11 cellular contexts compared by ENCODE assay signal in the genomic region with DNA sequence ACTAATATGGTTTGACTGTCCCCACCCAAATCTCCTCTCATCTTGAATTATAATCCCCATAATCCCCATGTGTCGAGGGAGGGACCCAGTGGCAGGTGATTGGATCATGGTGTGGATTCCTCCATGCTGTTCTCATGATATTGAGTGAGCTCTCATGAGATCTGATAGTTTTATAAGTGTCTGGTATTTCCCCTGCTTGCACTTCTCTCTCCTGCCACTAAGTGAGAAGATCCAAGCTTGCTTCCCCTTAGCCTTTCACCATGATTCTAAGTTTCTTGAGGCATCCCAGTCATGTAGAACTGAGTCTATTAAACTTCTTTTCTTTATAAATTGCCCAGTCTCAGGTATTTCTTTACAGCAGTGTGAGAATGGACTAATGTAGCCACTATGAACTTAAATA. TPM values are rescaled to one million over a fixed set of nuclear protein-coding genes. Genes with fewer than 3 reads are reported as not detected.
"Had no signal": no experiment of that assay in that cellular context is flagged by ENCODE, and none has a peak within 500 bp of the region (broad histone marks: within the 10 kb centered on the region; RNA-seq: fewer than 3 reads in every experiment).

No MANE protein-coding gene starts in this region.

RNA-seq across cellular contexts. Expression of gene UGT2B17, which starts 9.8 kb away (rescaled TPM):
- total RNA-seq: dermis microvascular lymphatic vessel endothelial cell, kidney epithelial cell, lower leg skin, mammary epithelial cell, myocyte, neural crest cell, osteocyte, pulmonary artery endothelial cell, stomach, thoracic aorta, urinary bladder had no signal
- polyA plus RNA-seq: mammary epithelial cell, urinary bladder had no signal
